10 cellular contexts compared by ENCODE assay signal in the genomic region with DNA sequence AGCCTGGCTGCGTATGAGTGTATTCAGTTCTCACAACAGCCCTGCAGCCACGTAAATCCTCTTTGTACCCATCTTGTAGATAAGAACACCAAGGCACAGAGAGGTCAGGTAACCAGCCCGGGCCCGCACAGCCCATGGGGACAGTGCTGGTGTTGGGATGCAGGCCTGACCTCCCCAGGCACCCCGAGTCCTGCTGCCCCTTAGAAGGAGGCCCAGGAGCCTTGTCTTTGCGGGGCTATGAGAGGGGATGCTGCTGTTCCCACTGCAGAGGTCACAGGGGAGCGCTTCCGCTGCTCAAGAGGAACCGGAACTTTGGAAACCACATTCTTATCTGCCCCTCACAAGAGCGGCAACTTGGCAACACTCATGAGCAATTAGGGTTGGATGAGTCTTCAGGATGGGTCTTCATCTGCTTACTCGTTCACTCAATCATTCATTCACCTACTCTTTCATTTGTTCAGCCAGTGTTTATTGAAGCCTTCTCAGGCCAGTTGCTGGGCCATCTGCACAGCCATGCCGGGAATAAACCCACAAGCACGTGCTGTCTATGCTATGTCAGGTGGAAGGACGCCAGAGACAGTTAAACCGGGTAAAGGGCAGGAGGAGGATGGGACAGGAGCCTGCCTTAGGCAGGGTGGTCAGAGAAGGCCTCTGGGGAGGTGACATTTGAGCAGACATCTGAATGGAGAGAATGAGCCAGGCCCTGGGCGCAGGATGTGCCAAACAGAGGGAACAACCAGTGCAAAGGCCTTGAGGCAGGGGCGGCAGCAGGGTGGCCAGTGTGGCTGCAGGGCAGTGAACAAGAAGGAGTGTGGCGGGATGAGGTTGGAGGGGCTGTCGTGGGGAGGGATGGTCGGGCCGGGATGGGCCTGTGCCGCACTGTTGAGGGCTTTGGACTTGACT.
DNase-seq lines count a peak whose midpoint lies in the region; ATAC-seq and TF ChIP-seq lines count a peak whose summit lies in the region.
"Had no signal": no experiment of that assay in that cellular context is flagged by ENCODE, and none has a peak within 500 bp of the region (broad histone marks: within the 10 kb centered on the region; RNA-seq: fewer than 3 reads in every experiment).

No MANE protein-coding gene starts in this region.

- peaks cover 9% of the 10 kb centered on the region for H3K27me3 Mint-ChIP-seq in GM23338 (ENCODE audit: insufficient read depth, low read depth, poor library complexity)

- DNase-seq in CD1c-positive myeloid dendritic cell (ENCODE audit: extremely low spot score) (peak; percentile 64), UCSD-AML1 (lab: John Stamatoyannopoulos, UW; ENCODE audit: unreplicated experiment) (peak; percentile 75), right lobe of liver (no peak), GM23338 (ENCODE audit: low spot score) (no peak), coronary artery (ENCODE audit: low spot score) (no peak)

- H3K4me2 ChIP-seq in GM23338 = no peak overlapping the region

- WGBS in right lobe of liver (ENCODE audit: insufficient coverage, low coverage, low lambda C conversion rate, missing lambda C conversion rate) = 66% methylated on average over 14 of the region's 22 CpGs

- H3K36me3 ChIP-seq in right lobe of liver = no peaks in the 10 kb centered on the region
- H3K36me3 ChIP-seq in GM23338 (ENCODE audit: insufficient read depth) = no peaks in the 10 kb centered on the region
- H3K36me3 ChIP-seq: left lung had no signal

- no peaks in the 10 kb centered on the region for H3K9me2 ChIP-seq in GM23338 (ENCODE audit: insufficient read depth)

- ATAC-seq in HG03354 (IDR thresholded peaks at IDR 0.05; ENCODE audit: poor library complexity, severe bottlenecking, unreplicated experiment) (peak; percentile 32), right lobe of liver (peak; percentile 9 to 58 (median 43)), GM23338 (no peak), HG03045 (IDR thresholded peaks at IDR 0.05; ENCODE audit: unreplicated experiment) (no peak), HG02571 (IDR thresholded peaks at IDR 0.05; ENCODE audit: unreplicated experiment) (no peak)
- ATAC-seq: Panc1 had no signal

- H3K27ac Mint-ChIP-seq in GM23338 = no peak overlapping the region

- H3K27me3 ChIP-seq in right lobe of liver (no peaks in the 10 kb centered on the region), GM23338 (ENCODE audit: insufficient read depth) (no peaks in the 10 kb centered on the region)

- H3K4me3 ChIP-seq in right lobe of liver (no peak overlapping the region), GM23338 (no peak overlapping the region), coronary artery (no peak overlapping the region)
- H3K4me3 ChIP-seq: left lung had no signal

- H3K9me3 ChIP-seq in right lobe of liver = no peaks in the 10 kb centered on the region
- H3K9me3 ChIP-seq: left lung had no signal

- no peaks in the 10 kb centered on the region for H3K36me3 Mint-ChIP-seq in GM23338 (ENCODE audit: low read depth)

- H3K4me1 Mint-ChIP-seq in GM23338 = peaks cover 10% of the 10 kb centered on the region; the same call in 2 of the 3 replicates

- TF ChIP-seq POLR2A in right lobe of liver (IDR thresholded peaks at IDR 0.05) = no peak

- no peak overlapping the region for H3K27ac ChIP-seq in right lobe of liver
- no peak overlapping the region for H3K27ac ChIP-seq in GM23338 (ENCODE audit: low read depth)
- no peak overlapping the region for H3K27ac ChIP-seq in coronary artery

- H3K4me3 Mint-ChIP-seq in GM23338 = no peak overlapping the region

- intact Hi-C loops in right lobe of liver (cut with DNase I) = no loop called here

- H3K9me3 Mint-ChIP-seq in GM23338 = no peaks in the 10 kb centered on the region; the same call in 2 of the 3 replicates

- TF ChIP-seq CTCF in right lobe of liver (IDR thresholded peaks at IDR 0.05) = no peak
- no peak for TF ChIP-seq CTCF in GM23338 (conservative IDR thresholded peaks at IDR 0.05; ENCODE audit: low read depth in 2 of 2)
- no peak for TF ChIP-seq CTCF in coronary artery (IDR thresholded peaks at IDR 0.05)

- H2AFZ ChIP-seq in GM23338 = no peak overlapping the region

- H3K4me1 ChIP-seq in right lobe of liver = peaks cover 0 to 6% (median 0%) of the 10 kb centered on the region in 4 donors
- H3K4me1 ChIP-seq in GM23338 (ENCODE audit: insufficient read depth) = no peaks in the 10 kb centered on the region

- no peaks in the 10 kb centered on the region for H4K20me1 ChIP-seq in GM23338 (replicated peaks; ENCODE audit: insufficient read depth)

- H3K79me2 ChIP-seq in GM23338 (replicated peaks; ENCODE audit: insufficient read depth) = no peaks in the 10 kb centered on the region

- no peaks in the 10 kb centered on the region for H3F3A ChIP-seq in GM23338 (replicated peaks; ENCODE audit: low read depth)

TF ChIP-seq in GM23338, 12 proteins besides CTCF, POLR2A, EP300 and RAD21 (continues in another document):
- TF ChIP-seq ZNF114 (CRISPR knock-in tag; IDR thresholded peaks at IDR 0.05) (no peak), NANOG (IDR thresholded peaks at IDR 0.05; ENCODE audit: borderline replicate concordance) (no peak), JUNB (IDR thresholded peaks at IDR 0.05; ENCODE audit: unreplicated experiment) (no peak), EZH2 (IDR thresholded peaks at IDR 0.05; ENCODE audit: low read depth, unreplicated experiment) (no peak), POLR2AphosphoS5 (IDR thresholded peaks at IDR 0.05; ENCODE audit: low read depth) (no peak), EZH2phosphoT487 (IDR thresholded peaks at IDR 0.05; ENCODE audit: unreplicated experiment) (no peak)
- TF ChIP-seq, protein P1, sequence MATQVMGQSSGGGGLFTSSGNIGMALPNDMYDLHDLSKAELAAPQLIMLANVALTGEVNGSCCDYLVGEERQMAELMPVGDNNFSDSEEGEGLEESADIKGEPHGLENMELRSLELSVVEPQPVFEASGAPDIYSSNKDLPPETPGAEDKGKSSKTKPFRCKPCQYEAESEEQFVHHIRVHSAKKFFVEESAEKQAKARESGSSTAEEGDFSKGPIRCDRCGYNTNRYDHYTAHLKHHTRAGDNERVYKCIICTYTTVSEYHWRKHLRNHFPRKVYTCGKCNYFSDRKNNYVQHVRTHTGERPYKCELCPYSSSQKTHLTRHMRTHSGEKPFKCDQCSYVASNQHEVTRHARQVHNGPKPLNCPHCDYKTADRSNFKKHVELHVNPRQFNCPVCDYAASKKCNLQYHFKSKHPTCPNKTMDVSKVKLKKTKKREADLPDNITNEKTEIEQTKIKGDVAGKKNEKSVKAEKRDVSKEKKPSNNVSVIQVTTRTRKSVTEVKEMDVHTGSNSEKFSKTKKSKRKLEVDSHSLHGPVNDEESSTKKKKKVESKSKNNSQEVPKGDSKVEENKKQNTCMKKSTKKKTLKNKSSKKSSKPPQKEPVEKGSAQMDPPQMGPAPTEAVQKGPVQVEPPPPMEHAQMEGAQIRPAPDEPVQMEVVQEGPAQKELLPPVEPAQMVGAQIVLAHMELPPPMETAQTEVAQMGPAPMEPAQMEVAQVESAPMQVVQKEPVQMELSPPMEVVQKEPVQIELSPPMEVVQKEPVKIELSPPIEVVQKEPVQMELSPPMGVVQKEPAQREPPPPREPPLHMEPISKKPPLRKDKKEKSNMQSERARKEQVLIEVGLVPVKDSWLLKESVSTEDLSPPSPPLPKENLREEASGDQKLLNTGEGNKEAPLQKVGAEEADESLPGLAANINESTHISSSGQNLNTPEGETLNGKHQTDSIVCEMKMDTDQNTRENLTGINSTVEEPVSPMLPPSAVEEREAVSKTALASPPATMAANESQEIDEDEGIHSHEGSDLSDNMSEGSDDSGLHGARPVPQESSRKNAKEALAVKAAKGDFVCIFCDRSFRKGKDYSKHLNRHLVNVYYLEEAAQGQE (IDR thresholded peaks at IDR 0.05; ENCODE audit: unreplicated experiment) = no peak

Comparison
In these comparisons a context has a peak if more than half of its experiments do, and no peak if none do; other contexts are left out.
1. DNase-seq: peak in CD1c-positive myeloid dendritic cell (single experiment) and UCSD-AML1 (single experiment); none in right lobe of liver (0 of 3), GM23338 (single experiment) and coronary artery (single experiment).
2. ATAC-seq: peak in HG03354 (single experiment) and right lobe of liver (4 of 4); none in GM23338 (single experiment), HG03045 (single experiment) and HG02571 (single experiment).